ENCODE assay signal across 1 cellular context in the genomic region with DNA sequence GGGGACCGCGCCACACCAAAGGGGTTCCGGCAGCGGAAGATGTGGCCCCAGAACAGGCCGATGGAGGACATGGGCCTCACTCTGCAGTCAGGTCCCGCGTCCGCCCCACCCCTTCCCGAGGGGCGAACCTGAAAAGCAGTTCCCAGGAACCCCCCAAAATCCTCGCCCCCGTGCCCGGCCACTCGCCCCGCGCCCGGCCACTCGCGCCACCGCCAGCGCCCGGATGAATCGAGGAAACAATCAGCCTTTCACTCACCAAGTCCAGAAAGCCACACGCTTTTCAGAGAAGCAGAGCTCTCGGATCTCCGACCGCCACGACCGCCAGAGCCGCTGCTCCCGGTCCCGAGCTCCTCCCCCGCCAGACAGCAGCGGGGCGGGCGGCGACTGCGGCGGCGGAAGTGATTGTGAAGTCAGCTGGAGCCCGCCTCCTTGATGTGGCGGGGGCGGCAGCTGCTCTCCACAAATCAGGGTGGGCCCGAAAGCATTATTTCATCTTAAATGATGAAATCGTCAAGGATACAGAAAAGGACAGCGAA.
TF ChIP-seq lines count a peak whose summit lies in the region.

A gene with protein sequence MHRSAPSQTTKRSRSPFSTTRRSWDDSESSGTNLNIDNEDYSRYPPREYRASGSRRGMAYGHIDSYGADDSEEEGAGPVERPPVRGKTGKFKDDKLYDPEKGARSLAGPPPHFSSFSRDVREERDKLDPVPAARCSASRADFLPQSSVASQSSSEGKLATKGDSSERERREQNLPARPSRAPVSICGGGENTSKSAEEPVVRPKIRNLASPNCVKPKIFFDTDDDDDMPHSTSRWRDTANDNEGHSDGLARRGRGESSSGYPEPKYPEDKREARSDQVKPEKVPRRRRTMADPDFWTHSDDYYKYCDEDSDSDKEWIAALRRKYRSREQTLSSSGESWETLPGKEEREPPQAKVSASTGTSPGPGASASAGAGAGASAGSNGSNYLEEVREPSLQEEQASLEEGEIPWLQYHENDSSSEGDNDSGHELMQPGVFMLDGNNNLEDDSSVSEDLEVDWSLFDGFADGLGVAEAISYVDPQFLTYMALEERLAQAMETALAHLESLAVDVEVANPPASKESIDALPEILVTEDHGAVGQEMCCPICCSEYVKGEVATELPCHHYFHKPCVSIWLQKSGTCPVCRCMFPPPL (minus strand): TSS at position 338 of the 536 bp plus-strand sequence. CDS start 2,380 bp downstream, outside the sequence.

TF ChIP-seq in HEK293, 187 proteins besides CTCF, POLR2A, EP300 and RAD21 (continued from another document and continues in another):
- TF ChIP-seq ZNF777 (tag by site-specific recombination; IDR thresholded peaks at IDR 0.05; ENCODE audit: borderline replicate concordance) = no peak
- TF ChIP-seq ZNF311 (tag by site-specific recombination; IDR thresholded peaks at IDR 0.05; ENCODE audit: borderline replicate concordance) = no peak
- no peak for TF ChIP-seq REPIN1 (tag by site-specific recombination; IDR thresholded peaks at IDR 0.05; ENCODE audit: low read depth)
- peak; percentile 77 for TF ChIP-seq EGR2 (tag by site-specific recombination; IDR thresholded peaks at IDR 0.05; ENCODE audit: low read depth)
- no peak for TF ChIP-seq ZNF433 (tag by site-specific recombination; IDR thresholded peaks at IDR 0.05; ENCODE audit: low read depth)
- no peak for TF ChIP-seq ZSCAN23 (tag by site-specific recombination; IDR thresholded peaks at IDR 0.05)
- no peak for TF ChIP-seq MZF1 (tag by site-specific recombination; IDR thresholded peaks at IDR 0.05; ENCODE audit: borderline replicate concordance)
- no peak for TF ChIP-seq ZNF132 (tag by site-specific recombination; IDR thresholded peaks at IDR 0.05; ENCODE audit: borderline replicate concordance)
- TF ChIP-seq ZNF600 (tag by site-specific recombination; IDR thresholded peaks at IDR 0.05) = no peak
- TF ChIP-seq ZBTB49 (tag by site-specific recombination; IDR thresholded peaks at IDR 0.05; ENCODE audit: low read depth) = no peak
- TF ChIP-seq, protein P1, sequence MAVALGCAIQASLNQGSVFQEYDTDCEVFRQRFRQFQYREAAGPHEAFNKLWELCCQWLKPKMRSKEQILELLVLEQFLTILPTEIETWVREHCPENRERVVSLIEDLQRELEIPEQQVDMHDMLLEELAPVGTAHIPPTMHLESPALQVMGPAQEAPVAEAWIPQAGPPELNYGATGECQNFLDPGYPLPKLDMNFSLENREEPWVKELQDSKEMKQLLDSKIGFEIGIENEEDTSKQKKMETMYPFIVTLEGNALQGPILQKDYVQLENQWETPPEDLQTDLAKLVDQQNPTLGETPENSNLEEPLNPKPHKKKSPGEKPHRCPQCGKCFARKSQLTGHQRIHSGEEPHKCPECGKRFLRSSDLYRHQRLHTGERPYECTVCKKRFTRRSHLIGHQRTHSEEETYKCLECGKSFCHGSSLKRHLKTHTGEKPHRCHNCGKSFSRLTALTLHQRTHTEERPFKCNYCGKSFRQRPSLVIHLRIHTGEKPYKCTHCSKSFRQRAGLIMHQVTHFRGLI (tag by site-specific recombination; IDR thresholded peaks at IDR 0.05) = no peak
- no peak for TF ChIP-seq ZNF776 (tag by site-specific recombination; IDR thresholded peaks at IDR 0.05; ENCODE audit: borderline replicate concordance)
- no peak for TF ChIP-seq YY2 (tag by site-specific recombination; IDR thresholded peaks at IDR 0.05)
- no peak for TF ChIP-seq ZNF585B (tag by site-specific recombination; IDR thresholded peaks at IDR 0.05)
- TF ChIP-seq, protein P2, sequence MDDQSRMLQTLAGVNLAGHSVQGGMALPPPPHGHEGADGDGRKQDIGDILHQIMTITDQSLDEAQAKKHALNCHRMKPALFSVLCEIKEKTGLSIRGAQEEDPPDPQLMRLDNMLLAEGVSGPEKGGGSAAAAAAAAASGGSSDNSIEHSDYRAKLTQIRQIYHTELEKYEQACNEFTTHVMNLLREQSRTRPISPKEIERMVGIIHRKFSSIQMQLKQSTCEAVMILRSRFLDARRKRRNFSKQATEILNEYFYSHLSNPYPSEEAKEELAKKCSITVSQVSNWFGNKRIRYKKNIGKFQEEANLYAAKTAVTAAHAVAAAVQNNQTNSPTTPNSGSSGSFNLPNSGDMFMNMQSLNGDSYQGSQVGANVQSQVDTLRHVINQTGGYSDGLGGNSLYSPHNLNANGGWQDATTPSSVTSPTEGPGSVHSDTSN (CRISPR knock-in tag; IDR thresholded peaks at IDR 0.05) = no peak
- TF ChIP-seq ZNF664 (tag by site-specific recombination; IDR thresholded peaks at IDR 0.05) = no peak
- no peak for TF ChIP-seq ZNF362 (tag by site-specific recombination; IDR thresholded peaks at IDR 0.05)
- TF ChIP-seq ZNF660 (tag by site-specific recombination; IDR thresholded peaks at IDR 0.05) = peak; percentile 18; the same call in 1 of the 2 replicates
- no peak for TF ChIP-seq ZNF544 (tag by site-specific recombination; IDR thresholded peaks at IDR 0.05)
- TF ChIP-seq ZNF561 (tag by site-specific recombination; IDR thresholded peaks at IDR 0.05; ENCODE audit: borderline replicate concordance) = peak; percentile 64; the same call in 1 of the 2 replicates
- no peak for TF ChIP-seq ZNF24 (tag by site-specific recombination; IDR thresholded peaks at IDR 0.05)
- no peak for TF ChIP-seq ZNF350 (tag by site-specific recombination; IDR thresholded peaks at IDR 0.05)
- TF ChIP-seq GLIS1 (tag by site-specific recombination; IDR thresholded peaks at IDR 0.05) = no peak
- no peak for TF ChIP-seq YY1 (tag by site-specific recombination; IDR thresholded peaks at IDR 0.05)
- TF ChIP-seq, protein P3, sequence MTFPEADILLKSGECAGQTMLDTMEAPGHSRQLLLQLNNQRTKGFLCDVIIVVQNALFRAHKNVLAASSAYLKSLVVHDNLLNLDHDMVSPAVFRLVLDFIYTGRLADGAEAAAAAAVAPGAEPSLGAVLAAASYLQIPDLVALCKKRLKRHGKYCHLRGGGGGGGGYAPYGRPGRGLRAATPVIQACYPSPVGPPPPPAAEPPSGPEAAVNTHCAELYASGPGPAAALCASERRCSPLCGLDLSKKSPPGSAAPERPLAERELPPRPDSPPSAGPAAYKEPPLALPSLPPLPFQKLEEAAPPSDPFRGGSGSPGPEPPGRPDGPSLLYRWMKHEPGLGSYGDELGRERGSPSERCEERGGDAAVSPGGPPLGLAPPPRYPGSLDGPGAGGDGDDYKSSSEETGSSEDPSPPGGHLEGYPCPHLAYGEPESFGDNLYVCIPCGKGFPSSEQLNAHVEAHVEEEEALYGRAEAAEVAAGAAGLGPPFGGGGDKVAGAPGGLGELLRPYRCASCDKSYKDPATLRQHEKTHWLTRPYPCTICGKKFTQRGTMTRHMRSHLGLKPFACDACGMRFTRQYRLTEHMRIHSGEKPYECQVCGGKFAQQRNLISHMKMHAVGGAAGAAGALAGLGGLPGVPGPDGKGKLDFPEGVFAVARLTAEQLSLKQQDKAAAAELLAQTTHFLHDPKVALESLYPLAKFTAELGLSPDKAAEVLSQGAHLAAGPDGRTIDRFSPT (tag by site-specific recombination; IDR thresholded peaks at IDR 0.05) = no peak
- no peak for TF ChIP-seq HOXC10 (CRISPR knock-in tag; IDR thresholded peaks at IDR 0.05)
- peak; percentile 74 for TF ChIP-seq SP3 (tag by site-specific recombination; IDR thresholded peaks at IDR 0.05)
- TF ChIP-seq ZNF560 (tag by site-specific recombination; IDR thresholded peaks at IDR 0.05; ENCODE audit: borderline replicate concordance) = no peak
- TF ChIP-seq, protein P4, sequence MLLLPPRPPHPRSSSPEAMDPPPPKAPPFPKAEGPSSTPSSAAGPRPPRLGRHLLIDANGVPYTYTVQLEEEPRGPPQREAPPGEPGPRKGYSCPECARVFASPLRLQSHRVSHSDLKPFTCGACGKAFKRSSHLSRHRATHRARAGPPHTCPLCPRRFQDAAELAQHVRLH (tag by site-specific recombination; IDR thresholded peaks at IDR 0.05) = no peak
- no peak for TF ChIP-seq ZNF76 (tag by site-specific recombination; IDR thresholded peaks at IDR 0.05; ENCODE audit: borderline replicate concordance, low read depth)
- TF ChIP-seq PATZ1 (tag by site-specific recombination; IDR thresholded peaks at IDR 0.05) = peak; percentile 90
- no peak for TF ChIP-seq ZNF596 (tag by site-specific recombination; IDR thresholded peaks at IDR 0.05)
- no peak for TF ChIP-seq ZNF16 (tag by site-specific recombination; IDR thresholded peaks at IDR 0.05; ENCODE audit: low read depth)
- no peak for TF ChIP-seq ZFP3 (tag by site-specific recombination; IDR thresholded peaks at IDR 0.05; ENCODE audit: low read depth)
- TF ChIP-seq MYNN (tag by site-specific recombination; IDR thresholded peaks at IDR 0.05; ENCODE audit: borderline replicate concordance) = no peak
- TF ChIP-seq SP7 (tag by site-specific recombination; IDR thresholded peaks at IDR 0.05) = peak; percentile 30; the same call in 1 of the 2 replicates
- peak; percentile 68 for TF ChIP-seq ZNF629 (tag by site-specific recombination; IDR thresholded peaks at IDR 0.05)
- TF ChIP-seq ZNF292 (tag by site-specific recombination; IDR thresholded peaks at IDR 0.05; ENCODE audit: borderline replicate concordance, low read depth) = no peak
- no peak for TF ChIP-seq ZNF112 (tag by site-specific recombination; IDR thresholded peaks at IDR 0.05)
- no peak for TF ChIP-seq ZNF221 (tag by site-specific recombination; IDR thresholded peaks at IDR 0.05; ENCODE audit: borderline replicate concordance)
- no peak for TF ChIP-seq RBAK (tag by site-specific recombination; IDR thresholded peaks at IDR 0.05)
- TF ChIP-seq ZFP69B (tag by site-specific recombination; IDR thresholded peaks at IDR 0.05) = no peak
- no peak for TF ChIP-seq ZNF266 (tag by site-specific recombination; IDR thresholded peaks at IDR 0.05; ENCODE audit: low read depth)
- TF ChIP-seq, protein P5, sequence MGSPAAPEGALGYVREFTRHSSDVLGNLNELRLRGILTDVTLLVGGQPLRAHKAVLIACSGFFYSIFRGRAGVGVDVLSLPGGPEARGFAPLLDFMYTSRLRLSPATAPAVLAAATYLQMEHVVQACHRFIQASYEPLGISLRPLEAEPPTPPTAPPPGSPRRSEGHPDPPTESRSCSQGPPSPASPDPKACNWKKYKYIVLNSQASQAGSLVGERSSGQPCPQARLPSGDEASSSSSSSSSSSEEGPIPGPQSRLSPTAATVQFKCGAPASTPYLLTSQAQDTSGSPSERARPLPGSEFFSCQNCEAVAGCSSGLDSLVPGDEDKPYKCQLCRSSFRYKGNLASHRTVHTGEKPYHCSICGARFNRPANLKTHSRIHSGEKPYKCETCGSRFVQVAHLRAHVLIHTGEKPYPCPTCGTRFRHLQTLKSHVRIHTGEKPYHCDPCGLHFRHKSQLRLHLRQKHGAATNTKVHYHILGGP (tag by site-specific recombination; IDR thresholded peaks at IDR 0.05) = no peak
- TF ChIP-seq ZNF274 (IDR thresholded peaks at IDR 0.05; ENCODE audit: low read length) = no peak
- TF ChIP-seq ZNF274 (tag by site-specific recombination; IDR thresholded peaks at IDR 0.05; ENCODE audit: borderline replicate concordance) = no peak
- TF ChIP-seq ZNF335 (tag by site-specific recombination; conservative IDR thresholded peaks at IDR 0.05) = peak; percentile 54
- no peak for TF ChIP-seq ZNF530 (tag by site-specific recombination; IDR thresholded peaks at IDR 0.05; ENCODE audit: low read depth)
